Comparison of ENCODE assay signal across 1 cellular context in the genomic region with DNA sequence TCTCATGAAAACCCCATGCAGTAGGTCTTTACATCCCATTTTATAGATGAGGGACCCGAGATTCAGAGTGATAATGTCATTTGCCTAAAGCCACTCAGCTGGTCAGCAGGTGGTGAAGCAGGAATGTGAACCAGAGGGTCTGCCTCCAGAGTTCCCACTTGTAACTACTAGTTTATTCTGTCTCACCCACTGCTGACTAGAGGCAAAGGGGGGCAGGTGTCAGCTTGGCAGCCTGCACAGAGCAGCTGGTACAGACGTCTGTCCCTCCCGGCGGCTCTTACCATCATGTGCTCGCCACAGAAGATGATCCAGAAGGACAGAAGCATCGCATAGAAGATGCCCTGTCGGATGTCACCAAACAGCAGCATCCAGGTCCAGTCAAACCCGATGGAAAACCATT.
TF ChIP-seq lines count a peak whose summit lies in the region.

No MANE protein-coding gene starts in this region.

TF ChIP-seq in HepG2, 621 proteins besides CTCF, POLR2A, EP300 and RAD21 (continued from another document):
- TF ChIP-seq ZKSCAN5 (CRISPR knock-in tag; IDR thresholded peaks at IDR 0.05) (no peak), U2AF1 (optimal IDR thresholded peaks at IDR 0.05; ENCODE audit: low read depth, low read length) (no peak), GPN1 (CRISPR knock-in tag; IDR thresholded peaks at IDR 0.05; ENCODE audit: borderline replicate concordance) (no peak), CHD2 (IDR thresholded peaks at IDR 0.05; ENCODE audit: low read depth, low read length) (no peak), MLX (CRISPR knock-in tag; IDR thresholded peaks at IDR 0.05) (no peak), TP53 (CRISPR knock-in tag; conservative IDR thresholded peaks at IDR 0.05) (no peak), HNF4G (IDR thresholded peaks at IDR 0.05; ENCODE audit: borderline replicate concordance, low read depth, low read length) (no peak), HNF4G (CRISPR knock-in tag; IDR thresholded peaks at IDR 0.05; ENCODE audit: borderline replicate concordance, low read depth) (no peak)
